Comparison of ENCODE assay signal across 8 cellular contexts in the genomic region with DNA sequence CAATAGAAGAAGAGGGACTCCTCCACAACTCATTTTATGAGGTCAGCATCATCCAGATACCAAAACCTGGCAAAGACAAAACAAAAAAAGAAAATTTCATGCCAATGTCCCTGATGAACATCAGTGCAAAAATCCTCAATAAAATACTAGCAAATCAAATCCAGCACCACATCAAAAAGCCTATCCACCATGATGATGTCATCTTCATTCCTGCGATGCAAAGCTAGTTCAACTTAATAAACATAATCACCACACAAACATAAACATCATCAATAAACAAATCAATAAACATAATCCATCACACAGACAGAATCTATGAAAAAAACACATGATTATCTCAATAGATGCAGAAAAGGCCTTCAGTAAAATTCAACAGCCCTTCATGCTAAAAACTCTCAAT.
"Had no signal": no experiment of that assay in that cellular context is flagged by ENCODE, and none has a peak within 500 bp of the region (broad histone marks: within the 10 kb centered on the region; RNA-seq: fewer than 3 reads in every experiment).

No MANE protein-coding gene starts in this region.

- FAIRE-seq: G401.6, GM12878, GM12891, GM12892, GM18507, GM19239 had no signal

- DNase-seq: GDM1, GF-D8 had no signal

- ATAC-seq: GM12878 had no signal

- H3K4me3 ChIP-seq: GM12878 had no signal
